In genomic region chr3:141311496-141312358, GRCh38 we compare ENCODE assay signal across 8 cellular contexts. TPM values are rescaled to one million over a fixed set of nuclear protein-coding genes. Genes with fewer than 3 reads are reported as not detected.
DNase-seq lines count a peak whose midpoint lies in the region; ATAC-seq and TF ChIP-seq lines count a peak whose summit lies in the region.

No MANE protein-coding gene starts in this region.

- DNase-seq in GDM1 (lab: John Stamatoyannopoulos, UW) (peak; percentile 96), H9 (peak; percentile 99), M059J (ENCODE audit: low read depth) (peak; percentile 99), SHP77 (lab: John Stamatoyannopoulos, UW) (peak; percentile 98), activated gamma-delta T cell treated with Interleukin-2 at 50 U/mL for 16 hours (peak; percentile 98), foreskin keratinocyte (peak; percentile 86 to 94)

- peaks cover 0 to 2% of the 10 kb centered on the region in 2 experiments; a peak in 1 of 5 replicates for H3K9me3 Mint-ChIP-seq in H9

- no peaks in the 10 kb centered on the region for H3K79me2 ChIP-seq in H9 (ENCODE audit: insufficient read depth, low read length)

- no peak overlapping the region for H2AK5ac ChIP-seq in H9 (ENCODE audit: insufficient read length, low read length)

- H3K79me1 ChIP-seq in H9 (ENCODE audit: insufficient read depth, low read depth, low read length, poor library complexity, severe bottlenecking) = no peaks in the 10 kb centered on the region

- no peaks in the 10 kb centered on the region; the same call in 1 of the 2 replicates for H3K4me1 ChIP-seq in H9 (ENCODE audit: insufficient read depth, low read length)
- H3K4me1 ChIP-seq in foreskin keratinocyte = peaks cover 4% of the 10 kb centered on the region
- peaks cover 11% of the 10 kb centered on the region for H3K4me1 ChIP-seq in neuron (ENCODE audit: insufficient read depth, low read length)
- peaks cover 6 to 23% (median 19%) of the 10 kb centered on the region in 5 donors for H3K4me1 ChIP-seq in subcutaneous abdominal adipose tissue (ENCODE audit: control insufficient read depth in 5 of 5, insufficient read depth in 5 of 5, low read length in 5 of 5)

- H4K8ac ChIP-seq in H9 (replicated peaks; ENCODE audit: insufficient read length, low read depth, low read length) = no peak overlapping the region

- no peak overlapping the region for H4K91ac ChIP-seq in H9 (ENCODE audit: insufficient read length, low read depth, low read length)

- no peaks in the 10 kb centered on the region for H4K20me1 ChIP-seq in H9 (ENCODE audit: control insufficient read depth, insufficient read depth, insufficient read length)

- H3K27ac ChIP-seq in H9 (ENCODE audit: insufficient read length, low read depth, low read length) (no peak overlapping the region), foreskin keratinocyte (peak overlapping the region; percentile 46), subcutaneous abdominal adipose tissue (ENCODE audit: low read depth, low read length) (peak overlapping the region; percentile 55)

- H3K9me3 ChIP-seq in H9 (ENCODE audit: control insufficient read depth, low read depth, low read length) = no peaks in the 10 kb centered on the region
- no peaks in the 10 kb centered on the region for H3K9me3 ChIP-seq in neuron (ENCODE audit: low read length)
- H3K9me3 ChIP-seq in subcutaneous abdominal adipose tissue (ENCODE audit: control insufficient read depth in 5 of 5, low read length in 5 of 5) = no peaks in the 10 kb centered on the region

- TF ChIP-seq CTCF in H9 (conservative IDR thresholded peaks at IDR 0.05) = peak; percentile 91
- peak; percentile 98 for TF ChIP-seq CTCF in foreskin keratinocyte (conservative IDR thresholded peaks at IDR 0.05)

- H3K23ac ChIP-seq in H9 (ENCODE audit: insufficient read length, low read depth, low read length) = no peak overlapping the region

- H2BK12ac ChIP-seq in H9 (ENCODE audit: insufficient read length, low read depth, low read length) = no peak overlapping the region

- H3K23me2 ChIP-seq in H9 (ENCODE audit: insufficient read length, low read depth, low read length, poor library complexity, severe bottlenecking) = peaks cover 6% of the 10 kb centered on the region

- no peak overlapping the region for H2BK15ac ChIP-seq in H9 (ENCODE audit: low read depth, low read length)

- H3K4ac ChIP-seq in H9 (ENCODE audit: low read depth, low read length) = no peak overlapping the region

- ATAC-seq in foreskin keratinocyte = peak; percentile 97

- no peak overlapping the region for H3T11ph ChIP-seq in H9 (ENCODE audit: low read length)

- WGBS in H9 (ENCODE audit: extremely low coverage, insufficient read length, low lambda C conversion rate) = no CpG with 5 or more reads among the region's 43 CpGs

- H3K9ac ChIP-seq in H9 (ENCODE audit: extremely low read depth, insufficient read length, low read length) (peak overlapping the region; percentile 72), subcutaneous abdominal adipose tissue (ENCODE audit: low read length in 5 of 5) (peak overlapping the region; percentile 81 to 92 (median 87))

- no peak overlapping the region for H2BK120ac ChIP-seq in H9 (ENCODE audit: low read depth, low read length, poor library complexity, severe bottlenecking)

- H3K14ac ChIP-seq in H9 (ENCODE audit: insufficient read depth, low read length) = peak overlapping the region; percentile 77; the same call in 1 of the 2 replicates

- peaks cover 20 to 22% of the 10 kb centered on the region in 2 experiments for H3K4me1 Mint-ChIP-seq in H9

- H3K36me3 ChIP-seq in neuron (ENCODE audit: insufficient read depth, low read length) (no peaks in the 10 kb centered on the region), subcutaneous abdominal adipose tissue (ENCODE audit: control insufficient read depth in 5 of 5, insufficient read depth in 5 of 5, low read length in 5 of 5) (no peaks in the 10 kb centered on the region)

- H3K27ac Mint-ChIP-seq in H9 = peak overlapping the region; percentile 82 to 98 (median 93); a peak in 5 of 7 replicates

- no peak overlapping the region for H4K5ac ChIP-seq in H9 (ENCODE audit: insufficient read length, low read depth, low read length)

- H3K36me3 Mint-ChIP-seq in H9 (ENCODE audit: insufficient read depth in 1 of 3, low read depth in 3 of 3) = no peaks in the 10 kb centered on the region; a peak in 1 of 7 replicates

- peak overlapping the region; percentile 69 for H3K4me3 ChIP-seq in neuron (ENCODE audit: low read length)
- peak overlapping the region; percentile 84 to 98 (median 94) for H3K4me3 ChIP-seq in subcutaneous abdominal adipose tissue (ENCODE audit: low read depth in 1 of 5, low read length in 5 of 5)

- no peak overlapping the region for H2BK20ac ChIP-seq in H9 (ENCODE audit: low read depth, low read length, poor library complexity, severe bottlenecking)

- H3K4me2 ChIP-seq in H9 (ENCODE audit: insufficient read depth, insufficient read length, low read length) = peak overlapping the region; percentile 77

- no peak overlapping the region for H3K56ac ChIP-seq in H9 (ENCODE audit: insufficient read length, low read depth, low read length)

- H3K27me3 ChIP-seq in H9 (ENCODE audit: insufficient read depth, low read length) = no peaks in the 10 kb centered on the region
- no peaks in the 10 kb centered on the region for H3K27me3 ChIP-seq in foreskin keratinocyte
- H3K27me3 ChIP-seq in neuron (ENCODE audit: insufficient read depth, low read length) = no peaks in the 10 kb centered on the region
- peaks cover 0 to 3% (median 0%) of the 10 kb centered on the region in 5 donors for H3K27me3 ChIP-seq in subcutaneous abdominal adipose tissue (ENCODE audit: control insufficient read depth in 5 of 5, insufficient read depth in 4 of 5, low read length in 5 of 5)

- no peak overlapping the region for H2BK5ac ChIP-seq in H9 (ENCODE audit: insufficient read length, low read length)

- peak overlapping the region; percentile 95 to 98 for H3K4me3 Mint-ChIP-seq in H9

- peaks cover 19% of the 10 kb centered on the region for H3K27me3 Mint-ChIP-seq in H9 (ENCODE audit: low read depth)

- H3K18ac ChIP-seq in H9 (ENCODE audit: insufficient read length, low read depth, low read length) = peak overlapping the region; percentile 49

- peak overlapping the region; percentile 68 for H2AFZ ChIP-seq in H9 (ENCODE audit: low read length)
- H2AFZ ChIP-seq in neuron (ENCODE audit: low read depth, low read length) = peak overlapping the region; percentile 50

RNA-seq across cellular contexts. Expression of gene ZBTB38, which starts 56.6 kb away (rescaled TPM):
- 12.7 and 14.6 TPM in 2 replicates for total RNA-seq in H9 (2021)
- 92.8 and 96.4 TPM in 2 replicates for total RNA-seq in M059J (2014; rRNA removed; shearing (Covaris generic))
- 58.0 and 59.5 TPM in 2 replicates for total RNA-seq in foreskin keratinocyte
- 5.0 and 5.8 TPM in 2 replicates for polyA plus RNA-seq in foreskin keratinocyte
